ENCODE assay signal across 10 cellular contexts in genomic region chr5:6359941-6360683, GRCh38. TPM values are rescaled to one million over a fixed set of nuclear protein-coding genes. Genes with fewer than 3 reads are reported as not detected.
DNase-seq lines count a peak whose midpoint lies in the region; ATAC-seq, FAIRE-seq and TF ChIP-seq lines count a peak whose summit lies in the region.
"Had no signal": no experiment of that assay in that cellular context is flagged by ENCODE, and none has a peak within 500 bp of the region (broad histone marks: within the 10 kb centered on the region; RNA-seq: fewer than 3 reads in every experiment).

No MANE protein-coding gene starts in this region.

- H3K4me1 ChIP-seq in K562 (replicated peaks in 1 of 2; ENCODE audit: control insufficient read depth in 2 of 2, insufficient read depth in 2 of 2, low read length in 2 of 2), result no peaks in the 10 kb centered on the region
- H3K4me1 ChIP-seq in vagina, result no peaks in the 10 kb centered on the region

- H3K36me3 Mint-ChIP-seq in CD4-positive, alpha-beta T cell (ENCODE audit: low read depth), result peaks cover 6% of the 10 kb centered on the region

- H3K9me3 Mint-ChIP-seq in CD4-positive, alpha-beta T cell, result no peaks in the 10 kb centered on the region

- peak; percentile 92 for ATAC-seq in CD4-positive, alpha-beta T cell (ENCODE audit: poor library complexity)
- ATAC-seq in GM19463 (IDR thresholded peaks at IDR 0.05; ENCODE audit: unreplicated experiment) (peak; percentile 71), HG03558 (IDR thresholded peaks at IDR 0.05; ENCODE audit: extremely low read depth, unreplicated experiment) (peak; percentile 43), K562 (peak; percentile 47), HG02571 (IDR thresholded peaks at IDR 0.05; ENCODE audit: unreplicated experiment) (no peak)

- DNase-seq in CD4-positive, alpha-beta T cell, result peak in 4 of 10 experiments; percentile 10 to 33 (median 20)
- DNase-seq in K562 (ENCODE audit: extremely low read depth in 1 of 4, low spot score in 3 of 4) (no peak), NCI-H2081 (lab: John Stamatoyannopoulos, UW) (no peak), NCI-H524 (lab: John Stamatoyannopoulos, UW) (no peak), vagina (ENCODE audit: extremely low spot score in 2 of 2) (no peak)
- DNase-seq: activated CD4-positive, alpha-beta T cell treated with anti-CD3 and anti-CD28 coated beads, Interleukin-2, amount 50 U/mL, for 1 hour had no signal

- no peaks in the 10 kb centered on the region for H3K9me3 ChIP-seq in CD4-positive, alpha-beta T cell (ENCODE audit: control insufficient read depth, low read length)
- no peaks in the 10 kb centered on the region for H3K9me3 ChIP-seq in K562 (replicated peaks; ENCODE audit: control insufficient read depth, insufficient read depth, low read depth, low read length)
- H3K9me3 ChIP-seq in vagina, result no peaks in the 10 kb centered on the region

- H3K79me2 ChIP-seq in K562 (ENCODE audit: control insufficient read depth, insufficient read depth, low read length), result no peaks in the 10 kb centered on the region

- H3K36me3 ChIP-seq in K562 (ENCODE audit: control insufficient read depth, insufficient read depth, low read length) (no peaks in the 10 kb centered on the region), vagina (peaks cover 0 to 10% of the 10 kb centered on the region in 2 donors)

- no peak overlapping the region for H3K4me2 ChIP-seq in K562 (ENCODE audit: insufficient read depth, low read length)

- 5% methylated on average over 22 of the region's 22 CpGs for WGBS in K562 (ENCODE audit: insufficient coverage, low coverage, missing lambda C conversion rate)

- H3K27ac ChIP-seq in CD4-positive, alpha-beta T cell (ENCODE audit: low read depth, low read length), result peak overlapping the region; percentile 51
- H3K27ac ChIP-seq in K562 (ENCODE audit: extremely low read depth, low read depth, low read length), result no peak overlapping the region
- no peak overlapping the region for H3K27ac ChIP-seq in vagina
- H3K27ac ChIP-seq: epithelial cell of prostate had no signal

- BruUV-seq in K562 (replicated peaks; lab: Mats Ljungman, UMichigan), result no TSS peak

- peaks cover 9% of the 10 kb centered on the region; the same call in 1 of the 2 replicates for H4K20me1 ChIP-seq in K562 (replicated peaks; ENCODE audit: control insufficient read depth, insufficient read depth, low read length)

- TF ChIP-seq CTCF in CD4-positive, alpha-beta T cell (IDR thresholded peaks at IDR 0.05), result no peak
- no peak for TF ChIP-seq CTCF in K562 (IDR thresholded peaks at IDR 0.05 in 2 of 3, conservative IDR thresholded peaks at IDR 0.05 in 1 of 3; ENCODE audit: insufficient read depth in 2 of 3, low read depth in 1 of 3, low read length in 3 of 3)
- TF ChIP-seq CTCF in vagina (IDR thresholded peaks at IDR 0.05), result no peak

- peak overlapping the region; percentile 80 for H3K4me3 Mint-ChIP-seq in CD4-positive, alpha-beta T cell

- POLR2A ChIA-PET in CD4-positive, alpha-beta T cell (lab: Charles Lee), result interaction anchor here (1.0 to 2.1 kb wide), 3 partner anchors 9 to 17 kb away, joined by 3 to 22 read pairs (median 4); partner anchors contain the start of gene MED10
- POLR2A ChIA-PET in K562 (lab: Yijun Ruan, JAX), result interaction anchor here (0.7 kb wide), 1 partner anchor 189 kb away, joined by 3 read pairs; no protein-coding TSS in a partner anchor

- no peak overlapping the region for H2AFZ ChIP-seq in K562 (ENCODE audit: low read depth, low read length)

- in situ Hi-C loops in K562 (cut with MboI), result no loop called here

- H3K9ac ChIP-seq in K562 (ENCODE audit: insufficient read depth in 1 of 2, low read depth in 2 of 2, low read length in 2 of 2), result no peak overlapping the region

- CTCF ChIA-PET in CD4-positive, alpha-beta T cell (lab: Charles Lee), result no interaction called here
- CTCF ChIA-PET in K562 (lab: Yijun Ruan, JAX; ENCODE audit: low intra/inter-chr PET ratio), result no interaction called here

- H3K27me3 ChIP-seq in CD4-positive, alpha-beta T cell (ENCODE audit: control insufficient read depth, insufficient read depth, low read length), result no peaks in the 10 kb centered on the region
- H3K27me3 ChIP-seq in K562 (ENCODE audit: control insufficient read depth in 2 of 2, insufficient read depth in 2 of 2, low read length in 2 of 2) (peaks cover 40 to 68% of the 10 kb centered on the region in 2 experiments), vagina (no peaks in the 10 kb centered on the region)

- no peak for TF ChIP-seq EP300 in K562 (IDR thresholded peaks at IDR 0.05; ENCODE audit: low read length)

- no peak for TF ChIP-seq POLR2A in K562 (conservative IDR thresholded peaks at IDR 0.05)
- no peak for TF ChIP-seq POLR2A in vagina (IDR thresholded peaks at IDR 0.05)

- intact Hi-C loops in CD4-positive, alpha-beta T cell (cut with DNase I, micrococcal nuclease), result loop anchor here in 1 of 2 experiments (2.0 kb wide), 1 partner anchor 19 kb away; the partner anchor contains the start of gene MED10
- intact Hi-C loops in K562 (cut with micrococcal nuclease), result no loop called here
- intact Hi-C loops in vagina (cut with DNase I), result no loop called here

- H3K9me1 ChIP-seq in K562 (ENCODE audit: control insufficient read depth, insufficient read depth, low read length), result no peaks in the 10 kb centered on the region

- H3K27me3 Mint-ChIP-seq in CD4-positive, alpha-beta T cell, result no peaks in the 10 kb centered on the region

- peaks cover 22% of the 10 kb centered on the region for H3K4me1 Mint-ChIP-seq in CD4-positive, alpha-beta T cell (ENCODE audit: low read depth)

- H3K4me3 ChIP-seq in K562 (no peak overlapping the region), vagina (no peak overlapping the region)

- no peak for TF ChIP-seq RAD21 in K562 (CRISPR knock-in tag; conservative IDR thresholded peaks at IDR 0.05 in 1 of 2, IDR thresholded peaks at IDR 0.05 in 1 of 2)

- H3K27ac Mint-ChIP-seq in CD4-positive, alpha-beta T cell, result peak overlapping the region; percentile 89

- no peak for FAIRE-seq in K562 (lab: Jason Lieb, UNC)

TF ChIP-seq in K562, 482 proteins besides CTCF, POLR2A, EP300 and RAD21:
- TF ChIP-seq SMAD4 (CRISPR knock-in tag; conservative IDR thresholded peaks at IDR 0.05) (no peak), EP400 (IDR thresholded peaks at IDR 0.05) (no peak), ELK1 (CRISPR knock-in tag; IDR thresholded peaks at IDR 0.05) (no peak), MTA1 (IDR thresholded peaks at IDR 0.05; ENCODE audit: borderline replicate concordance) (no peak), PHB2 (IDR thresholded peaks at IDR 0.05; ENCODE audit: low read depth) (no peak), ZNF311 (CRISPR knock-in tag; IDR thresholded peaks at IDR 0.05) (no peak)
TF ChIP-seq in K562: peak in this region for 0.

RNA-seq across cellular contexts. Expression of gene MED10, which starts 18.2 kb away (rescaled TPM):
- total RNA-seq in CD4-positive, alpha-beta T cell, result 10 to 100 TPM; 97.2 to 98.0 TPM
- total RNA-seq in K562 (2011; cell fraction: chromatin; rRNA removed; ENCODE audit: low replicate concordance), result 44.1 and 73.3 TPM in 2 replicates
- total RNA-seq in K562 (2011; cell fraction: nucleolus; rRNA removed), result 38.2 and 47.2 TPM in 2 replicates
- 43.8 and 50.4 TPM in 2 replicates for total RNA-seq in K562 (2011; cell fraction: nucleoplasm; rRNA removed)
- total RNA-seq in K562 (2014; rRNA removed) (36.1 and 51.0 TPM in 2 replicates), K562 (2014; rRNA removed; fragmentation: Illumina TruSeq; extraction: Trizol) (23.8 and 25.7 TPM in 2 replicates), K562 (2015; rRNA removed; fragmentation: Illumina TruSeq; extraction: Trizol) (28.4 and 33.6 TPM in 2 replicates), K562 (2021) (52.0 and 62.3 TPM in 2 replicates), vagina (32.7 TPM)
- polyA plus RNA-seq in K562 (2011; rRNA removed) (49.9 and 58.8 TPM in 2 replicates), K562 (2014; fragmentation: Illumina TruSeq; extraction: Trizol) (60.6 and 72.2 TPM in 2 replicates), K562 (2014; fragmentation: Nextera tagmentation; extraction: Ambion mirVana) (10 to 100 TPM; 45.0 to 72.5 TPM), K562 (2014; rRNA removed) (78.5 and 83.4 TPM in 2 replicates)
- 51.3 and 58.8 TPM in 2 replicates for polyA plus RNA-seq in K562 (2011; cell fraction: cytosol; rRNA removed)
- 70.4 and 86.1 TPM in 2 replicates for polyA plus RNA-seq in K562 (2011; cell fraction: nucleus; rRNA removed)
- polyA plus RNA-seq in K562 (2012), result 68.1 and 71.4 TPM in 2 replicates
- 18.9 and 20.4 TPM in 2 replicates for polyA minus RNA-seq in K562 (2011; rRNA and poly(A)+ RNA removed)
- 11.6 and 15.7 TPM in 2 replicates for polyA minus RNA-seq in K562 (2011; cell fraction: cytosol; rRNA and poly(A)+ RNA removed)
- 41.7 and 72.9 TPM in 2 replicates for polyA minus RNA-seq in K562 (2011; cell fraction: nucleus; rRNA and poly(A)+ RNA removed)
